In the genomic region with DNA sequence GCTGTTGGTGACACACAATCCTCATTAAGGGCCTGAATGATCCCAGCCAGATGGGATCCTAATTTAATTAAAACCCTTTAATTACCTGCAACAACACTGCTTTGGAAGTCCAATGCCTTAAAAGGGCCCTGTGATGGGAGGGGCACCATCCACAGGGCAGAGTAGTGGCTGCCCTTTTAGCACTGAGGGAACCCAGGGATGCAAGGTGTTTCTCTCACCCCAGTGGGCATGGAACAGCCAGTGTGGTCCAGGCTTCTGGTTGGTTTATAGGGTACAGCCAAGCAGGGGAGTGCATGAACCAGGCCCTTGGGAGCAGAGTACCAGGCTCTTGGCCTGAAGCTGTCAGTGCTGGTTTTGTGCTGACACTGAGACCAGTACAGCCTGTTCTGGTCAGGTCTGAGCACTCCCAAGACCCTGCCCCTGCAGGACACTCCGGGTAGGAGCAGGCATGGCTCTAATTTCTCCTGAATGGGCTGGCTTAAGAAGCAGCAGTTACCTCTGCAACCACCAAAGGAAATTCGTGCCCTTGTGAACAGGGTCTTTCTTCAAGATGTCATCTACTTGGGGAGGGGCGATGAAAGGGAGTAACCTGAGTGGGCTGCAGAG, we compare ENCODE assay signal across 1 cellular context.
TF ChIP-seq lines count a peak whose summit lies in the region.

No MANE protein-coding gene starts in this region.

TF ChIP-seq in HCT116, 20 proteins besides CTCF, POLR2A, EP300 and RAD21 (continued from another document):
- TF ChIP-seq, protein P1, sequence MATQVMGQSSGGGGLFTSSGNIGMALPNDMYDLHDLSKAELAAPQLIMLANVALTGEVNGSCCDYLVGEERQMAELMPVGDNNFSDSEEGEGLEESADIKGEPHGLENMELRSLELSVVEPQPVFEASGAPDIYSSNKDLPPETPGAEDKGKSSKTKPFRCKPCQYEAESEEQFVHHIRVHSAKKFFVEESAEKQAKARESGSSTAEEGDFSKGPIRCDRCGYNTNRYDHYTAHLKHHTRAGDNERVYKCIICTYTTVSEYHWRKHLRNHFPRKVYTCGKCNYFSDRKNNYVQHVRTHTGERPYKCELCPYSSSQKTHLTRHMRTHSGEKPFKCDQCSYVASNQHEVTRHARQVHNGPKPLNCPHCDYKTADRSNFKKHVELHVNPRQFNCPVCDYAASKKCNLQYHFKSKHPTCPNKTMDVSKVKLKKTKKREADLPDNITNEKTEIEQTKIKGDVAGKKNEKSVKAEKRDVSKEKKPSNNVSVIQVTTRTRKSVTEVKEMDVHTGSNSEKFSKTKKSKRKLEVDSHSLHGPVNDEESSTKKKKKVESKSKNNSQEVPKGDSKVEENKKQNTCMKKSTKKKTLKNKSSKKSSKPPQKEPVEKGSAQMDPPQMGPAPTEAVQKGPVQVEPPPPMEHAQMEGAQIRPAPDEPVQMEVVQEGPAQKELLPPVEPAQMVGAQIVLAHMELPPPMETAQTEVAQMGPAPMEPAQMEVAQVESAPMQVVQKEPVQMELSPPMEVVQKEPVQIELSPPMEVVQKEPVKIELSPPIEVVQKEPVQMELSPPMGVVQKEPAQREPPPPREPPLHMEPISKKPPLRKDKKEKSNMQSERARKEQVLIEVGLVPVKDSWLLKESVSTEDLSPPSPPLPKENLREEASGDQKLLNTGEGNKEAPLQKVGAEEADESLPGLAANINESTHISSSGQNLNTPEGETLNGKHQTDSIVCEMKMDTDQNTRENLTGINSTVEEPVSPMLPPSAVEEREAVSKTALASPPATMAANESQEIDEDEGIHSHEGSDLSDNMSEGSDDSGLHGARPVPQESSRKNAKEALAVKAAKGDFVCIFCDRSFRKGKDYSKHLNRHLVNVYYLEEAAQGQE (IDR thresholded peaks at IDR 0.05; ENCODE audit: low read depth) = no peak
- TF ChIP-seq ZNF274 (IDR thresholded peaks at IDR 0.05; ENCODE audit: low read depth, low read length) = no peak
- TF ChIP-seq EGR1 (IDR thresholded peaks at IDR 0.05; ENCODE audit: low read depth) = no peak
- no peak for TF ChIP-seq ELF1 (IDR thresholded peaks at IDR 0.05; ENCODE audit: borderline replicate concordance, low read depth)
- no peak for TF ChIP-seq CEBPB (IDR thresholded peaks at IDR 0.05; ENCODE audit: low read depth)
- TF ChIP-seq SIN3A (IDR thresholded peaks at IDR 0.05; ENCODE audit: low read depth) = no peak
- no peak for TF ChIP-seq ZFX (IDR thresholded peaks at IDR 0.05)
- no peak for TF ChIP-seq EZH2phosphoT487 (IDR thresholded peaks at IDR 0.05; ENCODE audit: borderline replicate concordance)
- no peak for TF ChIP-seq JUND (IDR thresholded peaks at IDR 0.05)
- TF ChIP-seq SP1 (IDR thresholded peaks at IDR 0.05; ENCODE audit: low read depth) = no peak
